ENCODE assay signal across 15 cellular contexts in genomic region chr17:6365187-6365943, GRCh38.
DNase-seq lines count a peak whose midpoint lies in the region; ATAC-seq, FAIRE-seq and TF ChIP-seq lines count a peak whose summit lies in the region.
"Had no signal": no experiment of that assay in that cellular context is flagged by ENCODE, and none has a peak within 500 bp of the region (broad histone marks: within the 10 kb centered on the region; RNA-seq: fewer than 3 reads in every experiment).

No MANE protein-coding gene starts in this region.

- H2AK5ac ChIP-seq in H9 (ENCODE audit: insufficient read length, low read length) = no peak overlapping the region

- H2AFZ ChIP-seq in H9 (ENCODE audit: low read length) = no peak overlapping the region

- H3K36me3 Mint-ChIP-seq in H9 (ENCODE audit: insufficient read depth in 1 of 3, low read depth in 3 of 3) (no peaks in the 10 kb centered on the region), chondrocyte (ENCODE audit: low read depth) (no peaks in the 10 kb centered on the region)
- no peaks in the 10 kb centered on the region for H3K36me3 Mint-ChIP-seq in activated naive CD4-positive, alpha-beta T cell treated with anti-CD3 and anti-CD28 coated beads, Interleukin-2, amount 50 U/mL, for 72 hours
- H3K36me3 Mint-ChIP-seq: naive thymus-derived CD8-positive, alpha-beta T cell; T-cell had no signal

- H3K4me1 Mint-ChIP-seq in H9 = peaks cover 15 to 25% of the 10 kb centered on the region in 2 experiments
- no peaks in the 10 kb centered on the region for H3K4me1 Mint-ChIP-seq in chondrocyte (ENCODE audit: low read depth)
- H3K4me1 Mint-ChIP-seq: activated CD4-positive, alpha-beta T cell treated with anti-CD3 and anti-CD28 coated beads, Interleukin-2, amount 10 ng/mL, durations not matched to agents 7 days and 5 days; naive thymus-derived CD8-positive, alpha-beta T cell; T-cell had no signal

- WGBS in H9 (ENCODE audit: extremely low coverage, insufficient read length, low lambda C conversion rate) = no CpG with 5 or more reads among the region's 13 CpGs
- WGBS in esophagus muscularis mucosa = 33% methylated on average over 13 of the region's 13 CpGs

- no peak overlapping the region for H2BK5ac ChIP-seq in H9 (ENCODE audit: insufficient read length, low read length)

- no peak overlapping the region for H3K4me2 ChIP-seq in H9 (ENCODE audit: insufficient read depth, insufficient read length, low read length)

- H3K27me3 Mint-ChIP-seq in H9 (ENCODE audit: low read depth) = no peaks in the 10 kb centered on the region
- peaks cover 32% of the 10 kb centered on the region for H3K27me3 Mint-ChIP-seq in chondrocyte (ENCODE audit: low read depth)

- H3K56ac ChIP-seq in H9 (ENCODE audit: insufficient read length, low read depth, low read length) = no peak overlapping the region

- H3K79me1 ChIP-seq in H9 (ENCODE audit: insufficient read depth, low read depth, low read length, poor library complexity, severe bottlenecking) = no peaks in the 10 kb centered on the region

- H2BK12ac ChIP-seq in H9 (ENCODE audit: insufficient read length, low read depth, low read length) = no peak overlapping the region

- no peak overlapping the region for H2BK15ac ChIP-seq in H9 (ENCODE audit: low read depth, low read length)

- H4K91ac ChIP-seq in H9 (ENCODE audit: insufficient read length, low read depth, low read length) = no peak overlapping the region

- H2BK20ac ChIP-seq in H9 (ENCODE audit: low read depth, low read length, poor library complexity, severe bottlenecking) = no peak overlapping the region

- H3K79me2 ChIP-seq in H9 (ENCODE audit: insufficient read depth, low read length) = no peaks in the 10 kb centered on the region

- intact Hi-C loops in esophagus muscularis mucosa (cut with DNase I) = no loop called here

- FAIRE-seq in GM12891 (lab: Jason Lieb, UNC) = no peak

- H2BK120ac ChIP-seq in H9 (ENCODE audit: low read depth, low read length, poor library complexity, severe bottlenecking) = no peak overlapping the region

- H3K9me3 ChIP-seq in H9 (ENCODE audit: control insufficient read depth, low read depth, low read length) = no peaks in the 10 kb centered on the region
- no peaks in the 10 kb centered on the region for H3K9me3 ChIP-seq in esophagus muscularis mucosa
- H3K9me3 ChIP-seq: esophagus squamous epithelium had no signal

- H3T11ph ChIP-seq in H9 (ENCODE audit: low read length) = no peak overlapping the region

- no peaks in the 10 kb centered on the region for H3K9me3 Mint-ChIP-seq in H9
- H3K9me3 Mint-ChIP-seq in chondrocyte (ENCODE audit: low read depth) = no peaks in the 10 kb centered on the region
- no peaks in the 10 kb centered on the region for H3K9me3 Mint-ChIP-seq in activated naive CD4-positive, alpha-beta T cell treated with anti-CD3 and anti-CD28 coated beads, Interleukin-2, amount 50 U/mL, for 72 hours
- H3K9me3 Mint-ChIP-seq: activated CD4-positive, alpha-beta T cell treated with anti-CD3 and anti-CD28 coated beads, Interleukin-2, amount 10 ng/mL, durations not matched to agents 7 days and 5 days; naive thymus-derived CD8-positive, alpha-beta T cell; T-cell had no signal

- TF ChIP-seq CTCF in H9 (conservative IDR thresholded peaks at IDR 0.05) (no peak), esophagus muscularis mucosa (IDR thresholded peaks at IDR 0.05) (no peak), chondrocyte (IDR thresholded peaks at IDR 0.05) (no peak)

- H3K23me2 ChIP-seq in H9 (ENCODE audit: insufficient read length, low read depth, low read length, poor library complexity, severe bottlenecking) = no peaks in the 10 kb centered on the region

- no peaks in the 10 kb centered on the region for H3K27me3 ChIP-seq in H9 (ENCODE audit: insufficient read depth, low read length)
- peaks cover 0 to 40% (median 0%) of the 10 kb centered on the region in 4 donors for H3K27me3 ChIP-seq in esophagus muscularis mucosa

- H3K36me3 ChIP-seq in esophagus muscularis mucosa = no peaks in the 10 kb centered on the region
- H3K36me3 ChIP-seq: esophagus squamous epithelium had no signal

- H3K18ac ChIP-seq in H9 (ENCODE audit: insufficient read length, low read depth, low read length) = no peak overlapping the region

- H4K20me1 ChIP-seq in H9 (ENCODE audit: control insufficient read depth, insufficient read depth, insufficient read length) = no peaks in the 10 kb centered on the region

- H4K5ac ChIP-seq in H9 (ENCODE audit: insufficient read length, low read depth, low read length) = no peak overlapping the region

- no peak overlapping the region for H4K8ac ChIP-seq in H9 (replicated peaks; ENCODE audit: insufficient read length, low read depth, low read length)

- no peak for ATAC-seq in activated naive CD4-positive, alpha-beta T cell treated with anti-CD3 and anti-CD28 coated beads, Interleukin-2, amount 50 U/mL, for 72 hours
- ATAC-seq: naive thymus-derived CD8-positive, alpha-beta T cell; T-cell had no signal

- TF ChIP-seq POLR2A in esophagus muscularis mucosa (IDR thresholded peaks at IDR 0.05; ENCODE audit: low read depth) (no peak), GM12891 (IDR thresholded peaks at IDR 0.05; ENCODE audit: low read depth, low read length) (no peak)

- no peaks in the 10 kb centered on the region; the same call in 1 of the 2 replicates for H3K4me1 ChIP-seq in H9 (ENCODE audit: insufficient read depth, low read length)
- H3K4me1 ChIP-seq in esophagus muscularis mucosa = no peaks in the 10 kb centered on the region

- no peak overlapping the region for H3K9ac ChIP-seq in H9 (ENCODE audit: extremely low read depth, insufficient read length, low read length)

- no peak overlapping the region for H3K27ac ChIP-seq in H9 (ENCODE audit: insufficient read length, low read depth, low read length)
- no peak overlapping the region for H3K27ac ChIP-seq in esophagus muscularis mucosa (replicated peaks in 1 of 4)
- H3K27ac ChIP-seq: esophagus squamous epithelium, skin epidermis had no signal

- H3K23ac ChIP-seq in H9 (ENCODE audit: insufficient read length, low read depth, low read length) = no peak overlapping the region

- H3K14ac ChIP-seq in H9 (ENCODE audit: insufficient read depth, low read length) = no peak overlapping the region

- H3K27ac Mint-ChIP-seq in H9 (peak overlapping the region in 2 of 3 experiments; percentile 5 to 25; a peak in 2 of 7 replicates), chondrocyte (ENCODE audit: unreplicated experiment) (no peak overlapping the region)
- no peak overlapping the region for H3K27ac Mint-ChIP-seq in activated naive CD4-positive, alpha-beta T cell treated with anti-CD3 and anti-CD28 coated beads, Interleukin-2, amount 50 U/mL, for 72 hours
- H3K27ac Mint-ChIP-seq: activated CD4-positive, alpha-beta T cell treated with anti-CD3 and anti-CD28 coated beads, Interleukin-2, amount 10 ng/mL, durations not matched to agents 7 days and 5 days; T-cell had no signal

- no peak overlapping the region for H3K4ac ChIP-seq in H9 (ENCODE audit: low read depth, low read length)

- DNase-seq in H9 = no peak
- peak; percentile 59 for DNase-seq in NOMO-1 treated with dmso at 0.1 percent for 144 hours (lab: John Stamatoyannopoulos, UW; ENCODE audit: unreplicated experiment)
- DNase-seq in esophagus muscularis mucosa (ENCODE audit: extremely low spot score) = peak; percentile 57
- peak; percentile 85 for DNase-seq in renal cortical epithelial cell (ENCODE audit: low read depth)
- DNase-seq in GM12891 (ENCODE audit: insufficient read length, low spot score) = no peak
- no peak for DNase-seq in chondrocyte (ENCODE audit: low spot score)
- DNase-seq in activated naive CD4-positive, alpha-beta T cell treated with anti-CD3 and anti-CD28 coated beads, Interleukin-2, amount 50 U/mL, for 72 hours (ENCODE audit: low spot score in 2 of 2) = no peak
- DNase-seq: activated CD4-positive, alpha-beta T cell treated with anti-CD3 and anti-CD28 coated beads, Interleukin-2, amount 10 ng/mL, durations not matched to agents 7 days and 5 days; activated effector memory CD4-positive, alpha-beta T cell treated with anti-CD3 and anti-CD28 coated beads, Interleukin-2, amount 50 U/mL, for 16 hours; central memory CD4-positive, alpha-beta T cell; esophagus squamous epithelium; naive thymus-derived CD8-positive, alpha-beta T cell; NCI-H2081; T-cell had no signal

- no peak overlapping the region for H3K4me3 ChIP-seq in esophagus muscularis mucosa
- H3K4me3 ChIP-seq: esophagus squamous epithelium, skin epidermis had no signal

- TF ChIP-seq EP300 in esophagus muscularis mucosa (IDR thresholded peaks at IDR 0.05) = no peak

- H3K4me3 Mint-ChIP-seq in H9 (no peak overlapping the region), chondrocyte (ENCODE audit: unreplicated experiment) (no peak overlapping the region)
- H3K4me3 Mint-ChIP-seq: activated CD4-positive, alpha-beta T cell treated with anti-CD3 and anti-CD28 coated beads, Interleukin-2, amount 10 ng/mL, durations not matched to agents 7 days and 5 days; naive thymus-derived CD8-positive, alpha-beta T cell; T-cell had no signal

TF ChIP-seq in GM12891, 5 proteins besides CTCF, POLR2A, EP300 and RAD21:
- TF ChIP-seq SPI1 (IDR thresholded peaks at IDR 0.05; ENCODE audit: low read depth, low read length) = no peak
- TF ChIP-seq POU2F2 (IDR thresholded peaks at IDR 0.05; ENCODE audit: low read depth, low read length) = no peak
- no peak for TF ChIP-seq POLR2AphosphoS5 (IDR thresholded peaks at IDR 0.05; ENCODE audit: low read depth, low read length)
- no peak for TF ChIP-seq PAX5 (IDR thresholded peaks at IDR 0.05; ENCODE audit: insufficient read depth, low read length, severe bottlenecking)
- no peak for TF ChIP-seq TAF1 (IDR thresholded peaks at IDR 0.05; ENCODE audit: low read depth, low read length)

Comparison
In these comparisons a context has a peak if more than half of its experiments do, and no peak if none do; other contexts are left out.
1. DNase-seq: peak in NOMO-1 treated with dmso at 0.1 percent for 144 hours (single experiment), esophagus muscularis mucosa (single experiment) and renal cortical epithelial cell (single experiment); none in H9 (single experiment), GM12891 (single experiment), chondrocyte (single experiment) and activated naive CD4-positive, alpha-beta T cell treated with anti-CD3 and anti-CD28 coated beads, Interleukin-2, amount 50 U/mL, for 72 hours (0 of 2).
2. H3K27ac Mint-ChIP-seq: peak in H9 (2 of 3); none in chondrocyte (single experiment) and activated naive CD4-positive, alpha-beta T cell treated with anti-CD3 and anti-CD28 coated beads, Interleukin-2, amount 50 U/mL, for 72 hours (0 of 2).